In genomic region chr11:85736121-85736520, GRCh38 we compare ENCODE assay signal across 25 cellular contexts. TPM values are rescaled to one million over a fixed set of nuclear protein-coding genes. Genes with fewer than 3 reads are reported as not detected.
DNase-seq lines count a peak whose midpoint lies in the region; ATAC-seq and TF ChIP-seq lines count a peak whose summit lies in the region.
"Had no signal": no experiment of that assay in that cellular context is flagged by ENCODE, and none has a peak within 500 bp of the region (broad histone marks: within the 10 kb centered on the region; RNA-seq: fewer than 3 reads in every experiment).

No MANE protein-coding gene starts in this region.

- H3K9me2 ChIP-seq in Loucy (replicated peaks; ENCODE audit: low read depth, low read length): no peaks in the 10 kb centered on the region

- no peaks in the 10 kb centered on the region for H3F3A ChIP-seq in Loucy (ENCODE audit: low read depth)

- no peak overlapping the region for H3K27ac ChIP-seq in mesendoderm (ENCODE audit: low read depth, low read length)
- H3K27ac ChIP-seq: GM23248 had no signal

- no peak for ATAC-seq in stimulated activated effector memory CD8-positive, alpha-beta T cell treated with anti-CD3 and anti-CD28 coated beads, Interleukin-12 subunit alpha, Interleukin-12 subunit beta, amount 100 ng/mL, for 72 hours
- no peak for ATAC-seq in HG03135 (IDR thresholded peaks at IDR 0.05; ENCODE audit: unreplicated experiment)
- ATAC-seq: GM12878; natural killer cell treated with Interleukin-12 subunit alpha and Interleukin-12 subunit beta and Interleukin-15 and Interleukin-18, amount 100 ng/mL, for 72 hours had no signal

- H2BK5ac ChIP-seq in mesendoderm (ENCODE audit: low read length): no peak overlapping the region

- H3K9me3 Mint-ChIP-seq in stimulated activated effector memory CD8-positive, alpha-beta T cell treated with anti-CD3 and anti-CD28 coated beads, Interleukin-12 subunit alpha, Interleukin-12 subunit beta, amount 100 ng/mL, for 72 hours: no peaks in the 10 kb centered on the region
- H3K9me3 Mint-ChIP-seq: activated naive CD4-positive, alpha-beta T cell treated with anti-CD3 and anti-CD28 coated beads, Interleukin-2, amount 50 U/mL, for 24 hours; activated T-helper 1 cell treated with anti-CD3 and anti-CD28 coated beads, Interleukin-12 subunit alpha, Interleukin-12 subunit beta, Interleukin-2, Interleukin-4 antibody, amounts not matched to agents 30 ng/mL and 10 ng/mL and 1 ng/mL, durations not matched to agents 14 hours and 24 hours and 36 hours; CD4-positive, alpha-beta T cell; natural killer cell treated with Interleukin-12 subunit alpha and Interleukin-12 subunit beta and Interleukin-15 and Interleukin-18, amount 100 ng/mL, for 72 hours had no signal

- H3K4me3 ChIP-seq in Loucy (ENCODE audit: low read length, poor library complexity, severe bottlenecking) (no peak overlapping the region), mesendoderm (ENCODE audit: low read length) (no peak overlapping the region)
- H3K4me3 ChIP-seq: GM12878, GM23248 had no signal

- no peaks in the 10 kb centered on the region for H4K20me1 ChIP-seq in Loucy (ENCODE audit: insufficient read depth, low read length, poor library complexity, severe bottlenecking)

- peaks cover 43% of the 10 kb centered on the region for H3K36me3 Mint-ChIP-seq in stimulated activated effector memory CD8-positive, alpha-beta T cell treated with anti-CD3 and anti-CD28 coated beads, Interleukin-12 subunit alpha, Interleukin-12 subunit beta, amount 100 ng/mL, for 72 hours

- H3K9ac ChIP-seq in Loucy (ENCODE audit: low read depth, low read length, poor library complexity, severe bottlenecking) (no peak overlapping the region), mesendoderm (ENCODE audit: low read length) (no peak overlapping the region)
- H3K9ac ChIP-seq: GM23248 had no signal

- no CpG with 5 or more reads among the region's 3 CpGs for WGBS in mesendoderm (ENCODE audit: extremely low coverage, insufficient coverage, low lambda C conversion rate)

- H3K4me1 Mint-ChIP-seq in stimulated activated effector memory CD8-positive, alpha-beta T cell treated with anti-CD3 and anti-CD28 coated beads, Interleukin-12 subunit alpha, Interleukin-12 subunit beta, amount 100 ng/mL, for 72 hours: peaks cover 37% of the 10 kb centered on the region

- no peak overlapping the region for H3K23ac ChIP-seq in mesendoderm (ENCODE audit: low read length)

- H3K36me3 ChIP-seq in Loucy (ENCODE audit: insufficient read depth, low read length): no peaks in the 10 kb centered on the region
- no peaks in the 10 kb centered on the region for H3K36me3 ChIP-seq in mesendoderm (ENCODE audit: control insufficient read depth, insufficient read depth, low read length)

- no peak overlapping the region for H2AK5ac ChIP-seq in mesendoderm (ENCODE audit: low read length)

- peak overlapping the region; percentile 91 for H3K27ac Mint-ChIP-seq in stimulated activated effector memory CD8-positive, alpha-beta T cell treated with anti-CD3 and anti-CD28 coated beads, Interleukin-12 subunit alpha, Interleukin-12 subunit beta, amount 100 ng/mL, for 72 hours
- H3K27ac Mint-ChIP-seq: activated naive CD4-positive, alpha-beta T cell treated with anti-CD3 and anti-CD28 coated beads, Interleukin-2, amount 50 U/mL, for 24 hours; activated T-helper 1 cell treated with anti-CD3 and anti-CD28 coated beads, Interleukin-12 subunit alpha, Interleukin-12 subunit beta, Interleukin-2, Interleukin-4 antibody, amounts not matched to agents 30 ng/mL and 10 ng/mL and 1 ng/mL, durations not matched to agents 14 hours and 24 hours and 36 hours; CD4-positive, alpha-beta T cell had no signal

- H3K4me2 ChIP-seq in Loucy (ENCODE audit: low read depth, low read length, poor library complexity, severe bottlenecking) (peak overlapping the region; percentile 33), mesendoderm (ENCODE audit: low read length) (no peak overlapping the region)

- H3K56ac ChIP-seq in mesendoderm (ENCODE audit: low read length): no peak overlapping the region

- no peaks in the 10 kb centered on the region for H3K27me3 ChIP-seq in Loucy (ENCODE audit: insufficient read depth, low read length, poor library complexity, severe bottlenecking)
- H3K27me3 ChIP-seq in mesendoderm (ENCODE audit: insufficient read depth, low read length, poor library complexity): no peaks in the 10 kb centered on the region

- H3K9me3 ChIP-seq in Loucy (ENCODE audit: insufficient read depth, low read depth, low read length): no peaks in the 10 kb centered on the region

- no peak overlapping the region for H4K8ac ChIP-seq in mesendoderm (ENCODE audit: low read depth, low read length)

- no peak overlapping the region for H4K5ac ChIP-seq in mesendoderm (ENCODE audit: low read length)

- DNase-seq in dermis blood vessel endothelial cell (peak; percentile 53), mesendoderm (peak; percentile 45), DMS 273 treated with DMSO at 0.1 percent for 48 hours (lab: John Stamatoyannopoulos, UW) (no peak)
- no peak for DNase-seq in stimulated activated effector memory CD8-positive, alpha-beta T cell treated with anti-CD3 and anti-CD28 coated beads, Interleukin-12 subunit alpha, Interleukin-12 subunit beta, amount 100 ng/mL, for 72 hours (ENCODE audit: low spot score in 2 of 2)
- no peak for DNase-seq in activated CD8-positive, alpha-beta memory T cell treated with anti-CD3 and anti-CD28 coated beads, Interleukin-2, amount 50 U/mL, for 48 hours
- DNase-seq: aorta; CD4-positive, alpha-beta T cell; central memory CD4-positive, alpha-beta T cell; DMS79; effector CD8-positive, alpha-beta T cell; GM23248; hypothalamus; islet precursor cell; MM.1S; NCI-H146; NCI-H69; SHP77; stimulated activated CD8-positive, alpha-beta memory T cell treated with anti-CD3 and anti-CD28 coated beads, Interleukin-4, amount 100 ng/mL, for 48 hours had no signal

- no peak overlapping the region for H2AFZ ChIP-seq in Loucy (ENCODE audit: low read length)
- H2AFZ ChIP-seq: GM23248 had no signal

- H3K79me1 ChIP-seq in mesendoderm (ENCODE audit: low read length): no peaks in the 10 kb centered on the region

- peaks cover 55% of the 10 kb centered on the region for H3K4me1 ChIP-seq in Loucy (ENCODE audit: insufficient read depth, low read length, poor library complexity, severe bottlenecking)
- H3K4me1 ChIP-seq in mesendoderm (ENCODE audit: control insufficient read depth, low read depth, low read length): no peaks in the 10 kb centered on the region

- no peak overlapping the region for H3K4me3 Mint-ChIP-seq in stimulated activated effector memory CD8-positive, alpha-beta T cell treated with anti-CD3 and anti-CD28 coated beads, Interleukin-12 subunit alpha, Interleukin-12 subunit beta, amount 100 ng/mL, for 72 hours
- H3K4me3 Mint-ChIP-seq: activated naive CD4-positive, alpha-beta T cell treated with anti-CD3 and anti-CD28 coated beads, Interleukin-2, amount 50 U/mL, for 24 hours; activated T-helper 1 cell treated with anti-CD3 and anti-CD28 coated beads, Interleukin-12 subunit alpha, Interleukin-12 subunit beta, Interleukin-2, Interleukin-4 antibody, amounts not matched to agents 30 ng/mL and 10 ng/mL and 1 ng/mL, durations not matched to agents 14 hours and 24 hours and 36 hours; CD4-positive, alpha-beta T cell; natural killer cell treated with Interleukin-12 subunit alpha and Interleukin-12 subunit beta and Interleukin-15 and Interleukin-18, amount 100 ng/mL, for 72 hours had no signal

- H3K79me2 ChIP-seq in Loucy (ENCODE audit: insufficient read depth, low read length) (no peaks in the 10 kb centered on the region), mesendoderm (ENCODE audit: control insufficient read depth, insufficient read depth, low read length) (no peaks in the 10 kb centered on the region)

- no peak overlapping the region for H3K18ac ChIP-seq in mesendoderm (ENCODE audit: low read length)

- H2BK120ac ChIP-seq in mesendoderm (ENCODE audit: low read depth, low read length): no peak overlapping the region

- no peak overlapping the region for H2BK15ac ChIP-seq in mesendoderm (replicated peaks; ENCODE audit: low read depth)

- no peak overlapping the region for H3K4ac ChIP-seq in mesendoderm (ENCODE audit: low read depth, low read length)

- no peak for TF ChIP-seq CTCF in Loucy (conservative IDR thresholded peaks at IDR 0.05; ENCODE audit: low read length)

RNA-seq across cellular contexts. Expression of gene CCDC89, which starts 50.1 kb away (rescaled TPM):
- not detected in 2 replicates for total RNA-seq in dermis blood vessel endothelial cell
- not detected for polyA plus RNA-seq in mesendoderm (2013, experiment 1 of 2)
- polyA plus RNA-seq in mesendoderm (2013, experiment 2 of 2): not detected
- total RNA-seq: CD4-positive, alpha-beta T cell; GM12878; pulmonary artery endothelial cell had no signal

Comparison
In these comparisons a context has a peak if more than half of its experiments do, and no peak if none do; other contexts are left out.
1. DNase-seq: peak in dermis blood vessel endothelial cell (single experiment) and mesendoderm (single experiment); none in stimulated activated effector memory CD8-positive, alpha-beta T cell treated with anti-CD3 and anti-CD28 coated beads, Interleukin-12 subunit alpha, Interleukin-12 subunit beta, amount 100 ng/mL, for 72 hours (0 of 2), activated CD8-positive, alpha-beta memory T cell treated with anti-CD3 and anti-CD28 coated beads, Interleukin-2, amount 50 U/mL, for 48 hours (single experiment) and DMS 273 treated with DMSO at 0.1 percent for 48 hours (single experiment).